17 cellular contexts compared by ENCODE assay signal in the genomic region with DNA sequence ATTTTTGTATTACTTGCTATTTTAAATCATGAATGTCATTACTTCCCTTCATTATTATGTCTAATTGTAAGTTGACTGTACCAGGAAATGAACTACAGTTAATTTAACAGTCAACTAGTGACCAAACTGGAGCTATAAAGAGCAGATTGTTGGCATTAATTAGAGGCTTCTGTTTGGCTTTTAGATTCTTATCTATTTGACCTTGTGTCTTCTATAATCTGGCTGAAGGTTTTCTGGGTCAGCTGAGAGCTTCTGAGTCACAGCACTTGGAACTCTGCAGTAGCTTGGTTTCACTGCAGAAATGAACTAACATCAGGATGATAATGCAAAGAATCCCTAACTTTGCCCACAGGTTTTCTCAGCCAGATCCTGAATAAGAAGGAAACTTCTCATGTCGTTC.
DNase-seq lines count a peak whose midpoint lies in the region; ATAC-seq, FAIRE-seq and TF ChIP-seq lines count a peak whose summit lies in the region.
"Had no signal": no experiment of that assay in that cellular context is flagged by ENCODE, and none has a peak within 500 bp of the region (broad histone marks: within the 10 kb centered on the region; RNA-seq: fewer than 3 reads in every experiment).

No MANE protein-coding gene starts in this region.

- no peaks in the 10 kb centered on the region for H3K79me2 ChIP-seq in HepG2 (ENCODE audit: insufficient read depth, low read length)

- H3K36me3 Mint-ChIP-seq in activated T-cell treated with anti-CD3 and anti-CD28 coated beads, Interleukin-2, amount 50 U/mL, for 4 hours (ENCODE audit: insufficient read depth): no peaks in the 10 kb centered on the region
- H3K36me3 Mint-ChIP-seq: brain, memory B cell had no signal

- H2AFZ ChIP-seq in HepG2 (ENCODE audit: low read length): no peak overlapping the region

- DNase-seq in HepG2 (ENCODE audit: low spot score) (peak; percentile 1), right lobe of liver (no peak), T1000 (lab: John Stamatoyannopoulos, UW) (peak; percentile 1), foreskin fibroblast (peak; percentile 11 to 42), NCI-H2107 treated with DMSO at 0.1 percent for 48 hours (lab: John Stamatoyannopoulos, UW; ENCODE audit: unreplicated experiment) (no peak), NCI-H1048 (lab: John Stamatoyannopoulos, UW) (no peak)
- DNase-seq in activated T-cell treated with anti-CD3 and anti-CD28 coated beads, Interleukin-2, amount 50 U/mL, for 4 hours: no peak
- DNase-seq: effector CD4-positive, alpha-beta T cell; MV-4-11; NCI-H2227 treated with DMSO at 0.1 percent for 48 hours; stimulated activated naive CD4-positive, alpha-beta T cell had no signal

- no peak for TF ChIP-seq EP300 in HepG2 (IDR thresholded peaks at IDR 0.05; ENCODE audit: low read depth in 2 of 2, low read length in 2 of 2)
- TF ChIP-seq EP300 in HepG2 (CRISPR knock-in tag; IDR thresholded peaks at IDR 0.05; ENCODE audit: borderline replicate concordance): no peak

- 0% methylated on average over 1 of the region's 1 CpG for WGBS in HepG2 (ENCODE audit: low lambda C conversion rate)
- WGBS in right lobe of liver (ENCODE audit: insufficient coverage, low coverage, low lambda C conversion rate, missing lambda C conversion rate): 20% methylated on average over 1 of the region's 1 CpG

- POLR2A ChIA-PET in HepG2 (lab: Yijun Ruan, JAX): no interaction called here

- no peaks in the 10 kb centered on the region for H3K9me3 ChIP-seq in HepG2 (ENCODE audit: low read length)
- H3K9me3 ChIP-seq in right lobe of liver: no peaks in the 10 kb centered on the region

- no peaks in the 10 kb centered on the region for H3K9me3 Mint-ChIP-seq in activated T-cell treated with anti-CD3 and anti-CD28 coated beads, Interleukin-2, amount 50 U/mL, for 4 hours
- H3K9me3 Mint-ChIP-seq: activated T-helper 2 cell treated with anti-CD3 and anti-CD28 coated beads, Interferon-gamma antibody, Interleukin-2, Interleukin-4, amounts not matched to agents 10 μg/mL and 5 μg/mL and 100 μg/mL, durations not matched to agents 14 hours and 24 hours and 36 hours; memory B cell had no signal

- H3K27me3 ChIP-seq in HepG2 (ENCODE audit: control insufficient read depth in 1 of 2, insufficient read depth in 2 of 2, low read length in 2 of 2) (0 out of 5 replicates have a peak, but pooled peaks cover 0 to under 1% of the 10 kb centered on the region in 2 experiments), right lobe of liver (no peaks in the 10 kb centered on the region)
- H3K27me3 ChIP-seq: foreskin keratinocyte had no signal

- intact Hi-C loops in HepG2 (cut with micrococcal nuclease; ENCODE audit: unreplicated experiment) (no loop called here), right lobe of liver (cut with DNase I) (no loop called here)

- H3K4me1 Mint-ChIP-seq in activated T-cell treated with anti-CD3 and anti-CD28 coated beads, Interleukin-2, amount 50 U/mL, for 4 hours (ENCODE audit: low read depth): peaks cover 13% of the 10 kb centered on the region
- H3K4me1 Mint-ChIP-seq: memory B cell had no signal

- H3K36me3 ChIP-seq in HepG2 (replicated peaks in 1 of 2; ENCODE audit: control insufficient read depth in 1 of 2, insufficient read depth in 2 of 2, low read length in 2 of 2): no peaks in the 10 kb centered on the region
- H3K36me3 ChIP-seq in right lobe of liver: no peaks in the 10 kb centered on the region

- no peak overlapping the region for H3K4me2 ChIP-seq in HepG2 (ENCODE audit: low read depth, low read length)

- ATAC-seq in HepG2 (no peak), right lobe of liver (no peak), GM21619 (IDR thresholded peaks at IDR 0.05; ENCODE audit: unreplicated experiment) (no peak)
- no peak for ATAC-seq in activated T-cell treated with anti-CD3 and anti-CD28 coated beads, Interleukin-2, amount 50 U/mL, for 4 hours
- ATAC-seq: foreskin keratinocyte had no signal

- H3K4me3 ChIP-seq in HepG2 (replicated peaks in 1 of 3; ENCODE audit: insufficient read depth in 1 of 3, low read depth in 2 of 3, low read length in 3 of 3) (no peak overlapping the region), right lobe of liver (no peak overlapping the region), foreskin fibroblast (ENCODE audit: low read depth in 1 of 2, low read length in 2 of 2) (no peak overlapping the region)
- H3K4me3 ChIP-seq: SK-N-MC had no signal

- no TSS peak for BruUV-seq in HepG2 (replicated peaks; lab: Mats Ljungman, UMichigan)

- H3K9ac ChIP-seq in HepG2 (ENCODE audit: insufficient read depth, low read depth, low read length): no peak overlapping the region

- H3K4me3 Mint-ChIP-seq in activated T-cell treated with anti-CD3 and anti-CD28 coated beads, Interleukin-2, amount 50 U/mL, for 4 hours: no peak overlapping the region
- H3K4me3 Mint-ChIP-seq: brain, memory B cell had no signal

- CTCF ChIA-PET in HepG2 (lab: Yijun Ruan, JAX; ENCODE audit: low intra/inter-chr PET ratio, low total read pairs): no interaction called here

- in situ Hi-C loops in HepG2 (cut with HindIII; ENCODE audit: extremely low pct_ligation_motif_present, low pct_unique_long_range_greater_than_20kb): no loop called here

- no peaks in the 10 kb centered on the region for H3K27me3 Mint-ChIP-seq in activated T-cell treated with anti-CD3 and anti-CD28 coated beads, Interleukin-2, amount 50 U/mL, for 4 hours (ENCODE audit: low read depth)
- H3K27me3 Mint-ChIP-seq: brain had no signal

- TF ChIP-seq POLR2A in HepG2 (IDR thresholded peaks at IDR 0.05; ENCODE audit: insufficient read depth in 1 of 2, low read depth in 2 of 2, low read length in 2 of 2) (no peak), right lobe of liver (IDR thresholded peaks at IDR 0.05) (no peak)

- H3K4me1 ChIP-seq in HepG2 (ENCODE audit: insufficient read depth, low read length): peaks cover 8% of the 10 kb centered on the region
- no peaks in the 10 kb centered on the region for H3K4me1 ChIP-seq in right lobe of liver
- H3K4me1 ChIP-seq: foreskin keratinocyte had no signal

- FAIRE-seq in HepG2 (lab: Jason Lieb, UNC): no peak

- no peak for TF ChIP-seq RAD21 in HepG2 (CRISPR knock-in tag; IDR thresholded peaks at IDR 0.05)

- no peak for TF ChIP-seq CTCF in HepG2 (CRISPR knock-in tag; IDR thresholded peaks at IDR 0.05)
- TF ChIP-seq CTCF in right lobe of liver (IDR thresholded peaks at IDR 0.05): no peak
- TF ChIP-seq CTCF in foreskin fibroblast (IDR thresholded peaks at IDR 0.05; ENCODE audit: low read depth, low read length): no peak

- H4K20me1 ChIP-seq in HepG2 (ENCODE audit: insufficient read depth, low read length): no peaks in the 10 kb centered on the region

- H3K27ac ChIP-seq in HepG2 (ENCODE audit: extremely low read length, insufficient read depth, low read length) (no peak overlapping the region), right lobe of liver (no peak overlapping the region)
- H3K27ac ChIP-seq: foreskin keratinocyte, SK-N-MC had no signal

TF ChIP-seq in HepG2, 621 proteins besides CTCF, POLR2A, EP300 and RAD21 (continues in another document):
- TF ChIP-seq, protein P1, sequence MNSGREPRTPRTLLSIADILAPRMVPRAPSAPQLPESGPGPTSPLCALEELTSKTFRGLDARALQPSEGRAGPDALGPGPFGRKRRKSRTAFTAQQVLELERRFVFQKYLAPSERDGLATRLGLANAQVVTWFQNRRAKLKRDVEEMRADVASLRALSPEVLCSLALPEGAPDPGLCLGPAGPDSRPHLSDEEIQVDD (CRISPR knock-in tag; IDR thresholded peaks at IDR 0.05; ENCODE audit: borderline replicate concordance): no peak
- TF ChIP-seq NR2C2 (CRISPR knock-in tag; IDR thresholded peaks at IDR 0.05; ENCODE audit: borderline replicate concordance) (no peak), ZNF234 (CRISPR knock-in tag; conservative IDR thresholded peaks at IDR 0.05) (no peak), MEF2D (CRISPR knock-in tag; IDR thresholded peaks at IDR 0.05) (no peak), ZNF441 (CRISPR knock-in tag; IDR thresholded peaks at IDR 0.05; ENCODE audit: borderline replicate concordance) (no peak), SNRNP70 (IDR thresholded peaks at IDR 0.05; ENCODE audit: low read depth, low read length) (no peak), ARID2 (CRISPR knock-in tag; IDR thresholded peaks at IDR 0.05; ENCODE audit: borderline replicate concordance) (no peak)
- TF ChIP-seq, protein P2, sequence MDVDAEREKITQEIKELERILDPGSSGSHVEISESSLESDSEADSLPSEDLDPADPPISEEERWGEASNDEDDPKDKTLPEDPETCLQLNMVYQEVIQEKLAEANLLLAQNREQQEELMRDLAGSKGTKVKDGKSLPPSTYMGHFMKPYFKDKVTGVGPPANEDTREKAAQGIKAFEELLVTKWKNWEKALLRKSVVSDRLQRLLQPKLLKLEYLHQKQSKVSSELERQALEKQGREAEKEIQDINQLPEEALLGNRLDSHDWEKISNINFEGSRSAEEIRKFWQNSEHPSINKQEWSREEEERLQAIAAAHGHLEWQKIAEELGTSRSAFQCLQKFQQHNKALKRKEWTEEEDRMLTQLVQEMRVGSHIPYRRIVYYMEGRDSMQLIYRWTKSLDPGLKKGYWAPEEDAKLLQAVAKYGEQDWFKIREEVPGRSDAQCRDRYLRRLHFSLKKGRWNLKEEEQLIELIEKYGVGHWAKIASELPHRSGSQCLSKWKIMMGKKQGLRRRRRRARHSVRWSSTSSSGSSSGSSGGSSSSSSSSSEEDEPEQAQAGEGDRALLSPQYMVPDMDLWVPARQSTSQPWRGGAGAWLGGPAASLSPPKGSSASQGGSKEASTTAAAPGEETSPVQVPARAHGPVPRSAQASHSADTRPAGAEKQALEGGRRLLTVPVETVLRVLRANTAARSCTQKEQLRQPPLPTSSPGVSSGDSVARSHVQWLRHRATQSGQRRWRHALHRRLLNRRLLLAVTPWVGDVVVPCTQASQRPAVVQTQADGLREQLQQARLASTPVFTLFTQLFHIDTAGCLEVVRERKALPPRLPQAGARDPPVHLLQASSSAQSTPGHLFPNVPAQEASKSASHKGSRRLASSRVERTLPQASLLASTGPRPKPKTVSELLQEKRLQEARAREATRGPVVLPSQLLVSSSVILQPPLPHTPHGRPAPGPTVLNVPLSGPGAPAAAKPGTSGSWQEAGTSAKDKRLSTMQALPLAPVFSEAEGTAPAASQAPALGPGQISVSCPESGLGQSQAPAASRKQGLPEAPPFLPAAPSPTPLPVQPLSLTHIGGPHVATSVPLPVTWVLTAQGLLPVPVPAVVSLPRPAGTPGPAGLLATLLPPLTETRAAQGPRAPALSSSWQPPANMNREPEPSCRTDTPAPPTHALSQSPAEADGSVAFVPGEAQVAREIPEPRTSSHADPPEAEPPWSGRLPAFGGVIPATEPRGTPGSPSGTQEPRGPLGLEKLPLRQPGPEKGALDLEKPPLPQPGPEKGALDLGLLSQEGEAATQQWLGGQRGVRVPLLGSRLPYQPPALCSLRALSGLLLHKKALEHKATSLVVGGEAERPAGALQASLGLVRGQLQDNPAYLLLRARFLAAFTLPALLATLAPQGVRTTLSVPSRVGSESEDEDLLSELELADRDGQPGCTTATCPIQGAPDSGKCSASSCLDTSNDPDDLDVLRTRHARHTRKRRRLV (CRISPR knock-in tag; IDR thresholded peaks at IDR 0.05): no peak

Comparison
In these comparisons a context has a peak if more than half of its experiments do, and no peak if none do; other contexts are left out.
1. DNase-seq: peak in HepG2 (single experiment), T1000 (single experiment) and foreskin fibroblast (2 of 2); none in right lobe of liver (0 of 3), activated T-cell treated with anti-CD3 and anti-CD28 coated beads, Interleukin-2, amount 50 U/mL, for 4 hours (single experiment), NCI-H2107 treated with DMSO at 0.1 percent for 48 hours (single experiment) and NCI-H1048 (single experiment).